Comparison of ENCODE assay signal across 15 cellular contexts in the genomic region with DNA sequence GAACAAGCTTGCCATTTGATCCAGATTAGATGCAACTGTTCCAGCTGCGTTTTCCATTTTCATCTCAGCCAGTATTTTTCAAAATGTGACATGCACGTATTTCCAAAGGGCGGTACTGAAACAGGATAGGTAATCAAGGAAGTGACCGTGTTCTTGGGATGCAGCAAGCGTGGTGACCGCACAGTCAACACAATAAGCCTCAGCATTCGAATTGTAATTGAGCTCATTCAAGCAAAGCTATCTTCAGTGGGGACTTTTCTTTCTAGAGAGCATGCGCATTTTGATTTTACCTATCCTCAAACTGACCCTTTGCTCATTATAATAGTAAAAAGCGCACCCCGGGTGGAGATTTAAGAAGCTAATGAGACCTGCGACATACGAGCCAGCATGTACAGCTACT. TPM values are rescaled to one million over a fixed set of nuclear protein-coding genes. Genes with fewer than 3 reads are reported as not detected.
A peak's percentile ranks its signal among the peaks of the same experiment; 100 is the strongest.
DNase-seq lines count a peak whose midpoint lies in the region; ATAC-seq and TF ChIP-seq lines count a peak whose summit lies in the region.
"Had no signal": no experiment of that assay in that cellular context is flagged by ENCODE, and none has a peak within 500 bp of the region (broad histone marks: within the 10 kb centered on the region; RNA-seq: fewer than 3 reads in every experiment).

No MANE protein-coding gene starts in this region.

- H3K36me3 Mint-ChIP-seq in type B pancreatic cell = no peaks in the 10 kb centered on the region
- H3K36me3 Mint-ChIP-seq: CD4-positive, CD25-positive, alpha-beta regulatory T cell had no signal

- peak overlapping the region; percentile 62 for H3K27ac ChIP-seq in HUES48 (ENCODE audit: low read depth, low read length)
- H3K27ac ChIP-seq in RWPE2 (ENCODE audit: poor library complexity, severe bottlenecking) = no peak overlapping the region
- H3K27ac ChIP-seq: BLaER1 treated with 17β-estradiol and CSF1 and Interleukin-3, amounts not matched to agents 10 nM and 100 nM had no signal

- H3K4me3 ChIP-seq in HUES48 (ENCODE audit: low read depth, low read length) = no peak overlapping the region
- H3K4me3 ChIP-seq in RWPE2 (ENCODE audit: severe bottlenecking) = no peak overlapping the region
- H3K4me3 ChIP-seq: BLaER1 treated with 17β-estradiol and CSF1 and Interleukin-3, amounts not matched to agents 10 nM and 100 nM had no signal

- no peaks in the 10 kb centered on the region for H3K27me3 ChIP-seq in HUES48 (ENCODE audit: control insufficient read depth, insufficient read depth, low read length)
- no peaks in the 10 kb centered on the region for H3K27me3 ChIP-seq in RWPE2 (ENCODE audit: insufficient read depth, poor library complexity, severe bottlenecking)
- H3K27me3 ChIP-seq: BLaER1 treated with 17β-estradiol and CSF1 and Interleukin-3, amounts not matched to agents 10 nM and 100 nM had no signal

- H3K4me1 ChIP-seq in HUES48 (ENCODE audit: control insufficient read depth, insufficient read depth, low read length) (peaks cover 14% of the 10 kb centered on the region), RWPE2 (ENCODE audit: insufficient read depth, poor library complexity, severe bottlenecking) (peaks cover 4% of the 10 kb centered on the region)

- TF ChIP-seq CTCF in RWPE2 (IDR thresholded peaks at IDR 0.05; ENCODE audit: poor library complexity, severe bottlenecking) (no peak), type B pancreatic cell (conservative IDR thresholded peaks at IDR 0.05) (no peak)

- H3K36me3 ChIP-seq in HUES48 (ENCODE audit: control insufficient read depth, insufficient read depth, low read length) (no peaks in the 10 kb centered on the region), RWPE2 (ENCODE audit: low read depth) (no peaks in the 10 kb centered on the region)
- H3K36me3 ChIP-seq: BLaER1 treated with 17β-estradiol and CSF1 and Interleukin-3, amounts not matched to agents 10 nM and 100 nM had no signal

- no peak overlapping the region for H3K27ac Mint-ChIP-seq in type B pancreatic cell
- H3K27ac Mint-ChIP-seq: CD4-positive, CD25-positive, alpha-beta regulatory T cell had no signal

- H3K4me1 Mint-ChIP-seq in type B pancreatic cell (ENCODE audit: unreplicated experiment) = peaks cover 4% of the 10 kb centered on the region

- H3K9me3 Mint-ChIP-seq in type B pancreatic cell = no peaks in the 10 kb centered on the region
- H3K9me3 Mint-ChIP-seq: CD4-positive, CD25-positive, alpha-beta regulatory T cell; H9 had no signal

- DNase-seq in 8988T (peak; percentile 12), RWPE2 (ENCODE audit: low spot score) (peak; percentile 9), left lobe of liver (ENCODE audit: low spot score) (peak; percentile 0), glomerular visceral epithelial cell (ENCODE audit: extremely low spot score) (no peak), type B pancreatic cell (ENCODE audit: extremely low spot score, unreplicated experiment) (no peak), T-helper 1 cell (no peak)
- DNase-seq: ACHN; CD4-positive, CD25-positive, alpha-beta regulatory T cell; DMS53; H9 had no signal

- ATAC-seq in RWPE2 (ENCODE audit: low read depth) = no peak
- ATAC-seq in left lobe of liver = no peak
- ATAC-seq in HG03025 (IDR thresholded peaks at IDR 0.05; ENCODE audit: low FRiP score, unreplicated experiment) = no peak

- H3K27me3 Mint-ChIP-seq in type B pancreatic cell = peaks cover 6% of the 10 kb centered on the region

- H3K9ac ChIP-seq in HUES48 (ENCODE audit: low read depth, low read length) = no peak overlapping the region
- H3K9ac ChIP-seq: BLaER1 treated with 17β-estradiol and CSF1 and Interleukin-3, amounts not matched to agents 10 nM and 100 nM had no signal

- H3K4me3 Mint-ChIP-seq in type B pancreatic cell = no peak overlapping the region
- H3K4me3 Mint-ChIP-seq: CD4-positive, CD25-positive, alpha-beta regulatory T cell had no signal

- H3K9me3 ChIP-seq in HUES48 (ENCODE audit: control insufficient read depth, insufficient read depth, low read length) = no peaks in the 10 kb centered on the region
- H3K9me3 ChIP-seq in RWPE2 (ENCODE audit: severe bottlenecking) = no peaks in the 10 kb centered on the region
- H3K9me3 ChIP-seq: BLaER1 treated with 17β-estradiol and CSF1 and Interleukin-3, amounts not matched to agents 10 nM and 100 nM had no signal

RNA-seq across cellular contexts. Expression of a gene that starts 3.4 kb away (rescaled TPM):
- total RNA-seq in left lobe of liver (0.20 TPM), type B pancreatic cell (ENCODE audit: low replicate concordance) (0.27 and 1.5 TPM in 2 replicates)
- total RNA-seq: CD4-positive, CD25-positive, alpha-beta regulatory T cell; Daoy had no signal

RNA-seq across cellular contexts. Expression of a gene that starts 31.5 kb away (rescaled TPM):
- total RNA-seq in left lobe of liver (not detected), type B pancreatic cell (ENCODE audit: low replicate concordance) (0.14 and 0.88 TPM in 2 replicates)
- total RNA-seq: A172; CD4-positive, CD25-positive, alpha-beta regulatory T cell; Daoy had no signal

Comparison
In these comparisons a context has a peak if more than half of its experiments do, and no peak if none do; other contexts are left out.
1. DNase-seq: peak in 8988T (single experiment), RWPE2 (single experiment) and left lobe of liver (single experiment); none in glomerular visceral epithelial cell (single experiment), type B pancreatic cell (single experiment) and T-helper 1 cell (0 of 5).